ENCODE assay signal across 1 cellular context in genomic region chr6:33579828-33580714, GRCh38.
TF ChIP-seq lines count a peak whose summit lies in the region.

Gene BAK1 (minus strand): TSS chr6:33580276. CDS start chr6:33577604, 2,672 bp downstream.

TF ChIP-seq in WTC11, 78 proteins besides CTCF, POLR2A, EP300 and RAD21 (continued from another document):
- TF ChIP-seq ERG (CRISPR knock-in tag; IDR thresholded peaks at IDR 0.05), result no peak
- no peak for TF ChIP-seq PREB (CRISPR knock-in tag; IDR thresholded peaks at IDR 0.05; ENCODE audit: borderline replicate concordance)
- no peak for TF ChIP-seq ZNF232 (CRISPR knock-in tag; IDR thresholded peaks at IDR 0.05)
- TF ChIP-seq SP1 (CRISPR knock-in tag; conservative IDR thresholded peaks at IDR 0.05), result peak; percentile 56
- no peak for TF ChIP-seq IRF2 (CRISPR knock-in tag; IDR thresholded peaks at IDR 0.05; ENCODE audit: borderline replicate concordance, low read depth)
